8 cellular contexts compared by ENCODE assay signal in the genomic region with DNA sequence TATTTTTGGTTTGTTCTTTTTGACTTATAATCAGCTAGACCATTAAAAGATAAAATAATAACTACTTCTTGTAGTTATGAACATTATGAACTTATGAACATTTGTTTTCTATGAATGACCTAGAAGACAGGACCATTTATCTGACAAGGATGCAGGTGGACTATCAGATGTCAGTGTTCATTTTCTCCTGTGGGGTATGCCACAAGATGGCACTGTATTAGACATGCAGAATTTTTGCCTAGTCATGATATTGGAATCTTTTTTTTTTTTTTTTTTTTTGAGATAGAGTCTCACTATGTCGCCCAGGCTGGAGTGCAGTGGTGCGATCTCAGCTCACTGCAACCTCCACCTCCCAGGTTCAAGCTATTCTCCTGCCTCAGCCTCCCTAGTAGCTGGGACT. TPM values are rescaled to one million over a fixed set of nuclear protein-coding genes. Genes with fewer than 3 reads are reported as not detected.
DNase-seq lines count a peak whose midpoint lies in the region; ATAC-seq and TF ChIP-seq lines count a peak whose summit lies in the region.
"Not testable (repeated sequence)": the region's sequence is repeated elsewhere in the genome, so short reads cannot be mapped to it uniquely, and the experiment has no call there.

No MANE protein-coding gene starts in this region.

- not testable (repeated sequence) for H3K56ac ChIP-seq in IMR-90 (ENCODE audit: extremely low read depth, insufficient read depth, low read length)

- not testable (repeated sequence) for H3K27me3 ChIP-seq in IMR-90 (ENCODE audit: control insufficient read depth, insufficient read depth, low read length); mammary epithelial cell (ENCODE audit: insufficient read depth, low read length); foreskin keratinocyte

- H4K20me1 ChIP-seq in IMR-90 (ENCODE audit: insufficient read depth, low read length); mammary epithelial cell (ENCODE audit: insufficient read depth, low read length): not testable (repeated sequence)

- not testable (repeated sequence) for H3K9me1 ChIP-seq in IMR-90 (ENCODE audit: insufficient read depth, low read length)

- H2BK120ac ChIP-seq in IMR-90 (ENCODE audit: low read depth, low read length), result not testable (repeated sequence)

- peak; percentile 38 for TF ChIP-seq CTCF in AG09309 (IDR thresholded peaks at IDR 0.05; ENCODE audit: control insufficient read depth, insufficient read depth, low read depth, low read length, missing control alignments)
- peak; percentile 39 for TF ChIP-seq CTCF in IMR-90 (conservative IDR thresholded peaks at IDR 0.05; ENCODE audit: low read depth, low read length)
- TF ChIP-seq CTCF in mammary epithelial cell (conservative IDR thresholded peaks at IDR 0.05 in 1 of 2, IDR thresholded peaks at IDR 0.05 in 1 of 2; ENCODE audit: extremely low read depth in 1 of 2, insufficient read depth in 1 of 2, low read depth in 1 of 2, low read length in 2 of 2), result peak; percentile 39 to 40
- peak; percentile 59 for TF ChIP-seq CTCF in foreskin keratinocyte (conservative IDR thresholded peaks at IDR 0.05)
- peak; percentile 42 for TF ChIP-seq CTCF in osteocyte (IDR thresholded peaks at IDR 0.05)

- peaks cover 67% of the 10 kb centered on the region for H3K36me3 Mint-ChIP-seq in osteocyte (ENCODE audit: unreplicated experiment)

- H4K8ac ChIP-seq in IMR-90 (ENCODE audit: low read depth in 2 of 2, low read length in 2 of 2), result not testable (repeated sequence)

- not testable (repeated sequence) for BruUV-seq in IMR-90 (replicated peaks; lab: Mats Ljungman, UMichigan); mammary epithelial cell (replicated peaks; lab: Mats Ljungman, UMichigan)

- not testable (repeated sequence) for H3K4me2 ChIP-seq in IMR-90 (ENCODE audit: low read depth, low read length); mammary epithelial cell (ENCODE audit: insufficient read depth, low read depth, low read length)

- in situ Hi-C loops in IMR-90 (cut with MboI; ENCODE audit: low sequenced_read_pairs), result loop anchor here (25.0 kb wide), 1 partner anchor 817 kb away; the partner anchor contains the start of gene FICD
- in situ Hi-C loops in mammary epithelial cell (cut with MboI; ENCODE audit: low sequenced_read_pairs in 2 of 2), result not testable (repeated sequence)

- H3K18ac ChIP-seq in IMR-90 (ENCODE audit: low read depth, low read length), result not testable (repeated sequence)

- H2AK5ac ChIP-seq in IMR-90 (ENCODE audit: low read depth, low read length), result not testable (repeated sequence)

- not testable (repeated sequence) for H3K27me3 Mint-ChIP-seq in osteocyte (ENCODE audit: unreplicated experiment)

- H2BK5ac ChIP-seq in IMR-90 (ENCODE audit: low read depth, low read length, poor library complexity, severe bottlenecking), result not testable (repeated sequence)

- not testable (repeated sequence) for H2BK15ac ChIP-seq in IMR-90 (ENCODE audit: low read depth, low read length)

- H4K91ac ChIP-seq in IMR-90 (ENCODE audit: insufficient read depth, low read depth, low read length), result not testable (repeated sequence)

- H2AFZ ChIP-seq in IMR-90 (replicated peaks; ENCODE audit: low read length, poor library complexity); mammary epithelial cell (ENCODE audit: low read depth, low read length): not testable (repeated sequence)

- intact Hi-C loops in IMR-90 (cut with micrococcal nuclease), result loop anchor here (1.0 kb wide), 1 partner anchor 190 kb away; no protein-coding TSS in a partner anchor
- intact Hi-C loops in mammary epithelial cell (cut with micrococcal nuclease), result loop anchor here (10.0 kb wide), 1 partner anchor 49 kb away; no protein-coding TSS in a partner anchor

- not testable (repeated sequence) for H3K9ac ChIP-seq in IMR-90 (ENCODE audit: low read depth, low read length); mammary epithelial cell (ENCODE audit: insufficient read depth, low read length)

- H3K4me3 ChIP-seq in AG09309 (ENCODE audit: control insufficient read depth, low read depth, low read length); IMR-90 (ENCODE audit: insufficient read depth, low read depth, low read length); mammary epithelial cell (replicated peaks in 1 of 3; ENCODE audit: insufficient read depth in 1 of 3, low read depth in 2 of 3, low read length in 3 of 3): not testable (repeated sequence)

- no CpG with 5 or more reads among the region's 2 CpGs for WGBS in IMR-90 (ENCODE audit: extremely low coverage in 2 of 2, insufficient read length in 1 of 2), 2 experiments
- WGBS in mammary epithelial cell (ENCODE audit: low coverage, missing lambda C conversion rate), result no CpG with 5 or more reads among the region's 2 CpGs

- TF ChIP-seq RAD21 in IMR-90 (IDR thresholded peaks at IDR 0.05; ENCODE audit: low read length), result not testable (repeated sequence)

- not testable (repeated sequence) for H3K4me3 Mint-ChIP-seq in osteocyte (ENCODE audit: unreplicated experiment)

- H3K9me3 Mint-ChIP-seq in osteocyte (ENCODE audit: unreplicated experiment), result not testable (repeated sequence)

- not testable (repeated sequence) for H3K4me1 ChIP-seq in IMR-90 (ENCODE audit: control insufficient read depth, insufficient read depth, low read length); mammary epithelial cell (ENCODE audit: insufficient read depth, low read length); foreskin keratinocyte

- not testable (repeated sequence) for TF ChIP-seq POLR2A in IMR-90 (IDR thresholded peaks at IDR 0.05; ENCODE audit: low read depth, low read length)

- H3K9me3 ChIP-seq in IMR-90 (ENCODE audit: control insufficient read depth, insufficient read depth, low read length); mammary epithelial cell (replicated peaks; ENCODE audit: insufficient read depth, low read length): not testable (repeated sequence)

- not testable (repeated sequence) for H3K4ac ChIP-seq in IMR-90 (ENCODE audit: low read depth, low read length)

- H2BK20ac ChIP-seq in IMR-90 (ENCODE audit: low read depth, low read length), result not testable (repeated sequence)

- not testable (repeated sequence) for DNase-seq in AG09309 (ENCODE audit: low read depth); osteocyte (ENCODE audit: extremely low spot score, unreplicated experiment)
- DNase-seq in EH (ENCODE audit: low read depth) (peak; percentile 42), IMR-90 (peak; percentile 19), NCI-H69 (lab: John Stamatoyannopoulos, UW) (peak; percentile 19), SW 1271 (lab: John Stamatoyannopoulos, UW) (peak; percentile 6 to 40), mammary epithelial cell (peak; percentile 11), foreskin keratinocyte (peak in 1 of 2 donors; percentile 16)

- H2AK9ac ChIP-seq in IMR-90 (replicated peaks; ENCODE audit: low read depth, low read length, poor library complexity), result not testable (repeated sequence)

- POLR2A ChIA-PET in IMR-90 (lab: Charles Lee; ENCODE audit: unreplicated experiment), result not testable (repeated sequence)

- H3K27ac Mint-ChIP-seq in osteocyte (ENCODE audit: unreplicated experiment), result peak overlapping the region; percentile 63

- H3K23ac ChIP-seq in IMR-90 (ENCODE audit: low read depth, low read length), result not testable (repeated sequence)

- H3K36me3 ChIP-seq in IMR-90 (ENCODE audit: control insufficient read depth, insufficient read depth, low read length), result peaks cover 56% of the 10 kb centered on the region
- peaks cover 75% of the 10 kb centered on the region for H3K36me3 ChIP-seq in mammary epithelial cell (ENCODE audit: insufficient read depth, low read length)

- H3K27ac ChIP-seq in IMR-90 (ENCODE audit: insufficient read depth, low read length); mammary epithelial cell (ENCODE audit: insufficient read depth, low read depth, low read length); foreskin keratinocyte: not testable (repeated sequence)

- H3K79me2 ChIP-seq in mammary epithelial cell (ENCODE audit: insufficient read depth, low read length), result peaks cover 33% of the 10 kb centered on the region

- not testable (repeated sequence) for H3K4me1 Mint-ChIP-seq in osteocyte (ENCODE audit: unreplicated experiment)

- ATAC-seq in IMR-90 (ENCODE audit: low read depth) (peak; percentile 62), foreskin keratinocyte (peak; percentile 48)

- H4K5ac ChIP-seq in IMR-90 (ENCODE audit: low read depth, low read length), result not testable (repeated sequence)

- peaks cover 11 to 12% of the 10 kb centered on the region in 2 experiments; a peak in 3 of 4 replicates for H3K79me1 ChIP-seq in IMR-90 (ENCODE audit: low read depth in 1 of 2, low read length in 2 of 2)

- CTCF ChIA-PET in IMR-90 (lab: Yijun Ruan, JAX), result interaction anchor here (0.6 to 1.4 kb wide), 4 partner anchors 16 to 718 kb away, joined by 3 to 5 read pairs (median 3); no protein-coding TSS in a partner anchor
- CTCF ChIA-PET in mammary epithelial cell (lab: Charles Lee; ENCODE audit: low non-redundant PET), result not testable (repeated sequence)

- not testable (repeated sequence) for H3K14ac ChIP-seq in IMR-90 (replicated peaks; ENCODE audit: low read depth, low read length)

- dilution Hi-C loops in IMR-90 (cut with HindIII; ENCODE audit: low sequenced_read_pairs, unreplicated experiment); mammary epithelial cell (cut with HindIII; ENCODE audit: low sequenced_read_pairs): not testable (repeated sequence)

TF ChIP-seq in IMR-90, 13 proteins besides CTCF, POLR2A, EP300 and RAD21:
- TF ChIP-seq SMC3 (IDR thresholded peaks at IDR 0.05; ENCODE audit: low read depth, low read length) (peak; percentile 30; the same call in 1 of the 2 replicates), MAFK (IDR thresholded peaks at IDR 0.05; ENCODE audit: low read depth, low read length) (peak; percentile 75), NFE2L2 (IDR thresholded peaks at IDR 0.05; ENCODE audit: low read depth, low read length) (peak; percentile 86)

RNA-seq across cellular contexts. Expression of gene PWP1, which starts 10.2 kb away (rescaled TPM):
- total RNA-seq in IMR-90 (2012; rRNA removed) (179 and 341 TPM in 2 replicates), mammary epithelial cell (10 to 100 TPM; 61.0 to 69.7 TPM), foreskin keratinocyte (72.8 and 79.7 TPM in 2 replicates), osteocyte (39.1 and 45.7 TPM in 2 replicates)
- polyA plus RNA-seq in IMR-90 (2012; rRNA removed) (97.7 and 143 TPM in 2 replicates), mammary epithelial cell (223 TPM), foreskin keratinocyte (55.7 and 67.7 TPM in 2 replicates)
- polyA plus RNA-seq in IMR-90 (2012; cell fraction: cytosol; rRNA removed), result 119 and 121 TPM in 2 replicates
- 99.8 and 211 TPM in 2 replicates for polyA plus RNA-seq in IMR-90 (2012; cell fraction: nucleus; rRNA removed; ENCODE audit: low replicate concordance)
- 32.9 TPM for polyA minus RNA-seq in mammary epithelial cell
